1 cellular context compared by ENCODE assay signal in genomic region chr11:120184946-120185677, GRCh38.
TF ChIP-seq lines count a peak whose summit lies in the region.

No MANE protein-coding gene starts in this region.

TF ChIP-seq in HepG2, 621 proteins besides CTCF, POLR2A, EP300 and RAD21 (continued from another document and continues in another):
- TF ChIP-seq FOSL1 (CRISPR knock-in tag; IDR thresholded peaks at IDR 0.05; ENCODE audit: borderline replicate concordance) (no peak), ZNF704 (CRISPR knock-in tag; IDR thresholded peaks at IDR 0.05; ENCODE audit: borderline replicate concordance) (no peak), KLF13 (CRISPR knock-in tag; IDR thresholded peaks at IDR 0.05) (no peak), MTF1 (CRISPR knock-in tag; IDR thresholded peaks at IDR 0.05) (no peak), ZNF253 (CRISPR knock-in tag; IDR thresholded peaks at IDR 0.05; ENCODE audit: borderline replicate concordance) (no peak), ZNF691 (CRISPR knock-in tag; IDR thresholded peaks at IDR 0.05; ENCODE audit: borderline replicate concordance, low read depth) (peak; percentile 79; the same call in 1 of the 2 replicates), ZSCAN9 (CRISPR knock-in tag; IDR thresholded peaks at IDR 0.05; ENCODE audit: borderline replicate concordance) (no peak), NFKBIZ (CRISPR knock-in tag; IDR thresholded peaks at IDR 0.05) (no peak), ELF3 (CRISPR knock-in tag; IDR thresholded peaks at IDR 0.05) (peak; percentile 33; the same call in 1 of the 2 replicates), ZNF124 (CRISPR knock-in tag; IDR thresholded peaks at IDR 0.05) (no peak), ZNF639 (CRISPR knock-in tag; conservative IDR thresholded peaks at IDR 0.05) (0 out of 2 replicates have a peak, but pooled peaks have one; percentile 42), SP140L (CRISPR knock-in tag; IDR thresholded peaks at IDR 0.05; ENCODE audit: borderline replicate concordance) (no peak), MLXIP (CRISPR knock-in tag; IDR thresholded peaks at IDR 0.05; ENCODE audit: borderline replicate concordance) (no peak), U2AF1 (optimal IDR thresholded peaks at IDR 0.05; ENCODE audit: low read depth, low read length) (no peak), ZNF180 (CRISPR knock-in tag; IDR thresholded peaks at IDR 0.05; ENCODE audit: borderline replicate concordance, low read depth) (no peak), PCBP2 (optimal IDR thresholded peaks at IDR 0.05; ENCODE audit: low read depth, low read length, poor library complexity, severe bottlenecking) (no peak), ZNF75D (CRISPR knock-in tag; IDR thresholded peaks at IDR 0.05; ENCODE audit: borderline replicate concordance) (no peak), ZNF18 (CRISPR knock-in tag; IDR thresholded peaks at IDR 0.05; ENCODE audit: insufficient replicate concordance) (no peak), POLR2AphosphoS5 (IDR thresholded peaks at IDR 0.05; ENCODE audit: low read depth, low read length) (peak; percentile 77), DPF2 (CRISPR knock-in tag; IDR thresholded peaks at IDR 0.05; ENCODE audit: borderline replicate concordance, low read depth) (peak; percentile 70; the same call in 1 of the 2 replicates), BCL3 (CRISPR knock-in tag; IDR thresholded peaks at IDR 0.05) (no peak), PRPF4 (IDR thresholded peaks at IDR 0.05; ENCODE audit: low read depth, low read length, poor library complexity, severe bottlenecking) (peak; percentile 84), MAZ (IDR thresholded peaks at IDR 0.05; ENCODE audit: borderline replicate concordance, low read depth, low read length) (no peak), MAZ (CRISPR knock-in tag; IDR thresholded peaks at IDR 0.05; ENCODE audit: low read depth) (peak; percentile 68), ZBTB43 (CRISPR knock-in tag; conservative IDR thresholded peaks at IDR 0.05) (peak; percentile 93), ZNF563 (CRISPR knock-in tag; IDR thresholded peaks at IDR 0.05) (0 out of 2 replicates have a peak, but pooled peaks have one; percentile 25), SMARCC2 (IDR thresholded peaks at IDR 0.05) (no peak), ZNF441 (CRISPR knock-in tag; IDR thresholded peaks at IDR 0.05; ENCODE audit: borderline replicate concordance) (no peak; the same call in 1 of the 2 replicates), ZKSCAN1 (IDR thresholded peaks at IDR 0.05; ENCODE audit: low read length) (no peak), MATR3 (CRISPR knock-in tag; IDR thresholded peaks at IDR 0.05) (no peak), MTA1 (CRISPR knock-in tag; IDR thresholded peaks at IDR 0.05; ENCODE audit: borderline replicate concordance) (peak; percentile 86; the same call in 1 of the 2 replicates), BRCA1 (CRISPR knock-in tag; IDR thresholded peaks at IDR 0.05) (no peak), ZBTB10 (CRISPR knock-in tag; IDR thresholded peaks at IDR 0.05; ENCODE audit: borderline replicate concordance) (no peak), FOXA1 (IDR thresholded peaks at IDR 0.05) (no peak), FOXA1 (CRISPR knock-in tag; IDR thresholded peaks at IDR 0.05) (0 out of 2 replicates have a peak, but pooled peaks have one; percentile 28), SIX1 (CRISPR knock-in tag; IDR thresholded peaks at IDR 0.05; ENCODE audit: borderline replicate concordance) (no peak), ZNF580 (CRISPR knock-in tag; IDR thresholded peaks at IDR 0.05; ENCODE audit: borderline replicate concordance, low read depth) (peak; percentile 22; the same call in 1 of the 2 replicates), MAF1 (CRISPR knock-in tag; IDR thresholded peaks at IDR 0.05; ENCODE audit: borderline replicate concordance) (no peak), GRHL1 (CRISPR knock-in tag; conservative IDR thresholded peaks at IDR 0.05) (no peak), CENPX (CRISPR knock-in tag; IDR thresholded peaks at IDR 0.05) (no peak), ZNF740 (CRISPR knock-in tag; IDR thresholded peaks at IDR 0.05) (no peak), NR2F2 (IDR thresholded peaks at IDR 0.05; ENCODE audit: borderline replicate concordance, low read depth) (peak; percentile 61; the same call in 1 of the 2 replicates), THAP8 (CRISPR knock-in tag; IDR thresholded peaks at IDR 0.05; ENCODE audit: borderline replicate concordance) (no peak), NONO (IDR thresholded peaks at IDR 0.05) (no peak), NONO (CRISPR knock-in tag; conservative IDR thresholded peaks at IDR 0.05) (peak; percentile 91), SIN3A (IDR thresholded peaks at IDR 0.05; ENCODE audit: borderline replicate concordance, low read depth, low read length) (peak; percentile 50; the same call in 1 of the 2 replicates), ZBTB7A (CRISPR knock-in tag; IDR thresholded peaks at IDR 0.05) (peak; percentile 52; the same call in 1 of the 2 replicates)
